15 cellular contexts compared by ENCODE assay signal in the genomic region with DNA sequence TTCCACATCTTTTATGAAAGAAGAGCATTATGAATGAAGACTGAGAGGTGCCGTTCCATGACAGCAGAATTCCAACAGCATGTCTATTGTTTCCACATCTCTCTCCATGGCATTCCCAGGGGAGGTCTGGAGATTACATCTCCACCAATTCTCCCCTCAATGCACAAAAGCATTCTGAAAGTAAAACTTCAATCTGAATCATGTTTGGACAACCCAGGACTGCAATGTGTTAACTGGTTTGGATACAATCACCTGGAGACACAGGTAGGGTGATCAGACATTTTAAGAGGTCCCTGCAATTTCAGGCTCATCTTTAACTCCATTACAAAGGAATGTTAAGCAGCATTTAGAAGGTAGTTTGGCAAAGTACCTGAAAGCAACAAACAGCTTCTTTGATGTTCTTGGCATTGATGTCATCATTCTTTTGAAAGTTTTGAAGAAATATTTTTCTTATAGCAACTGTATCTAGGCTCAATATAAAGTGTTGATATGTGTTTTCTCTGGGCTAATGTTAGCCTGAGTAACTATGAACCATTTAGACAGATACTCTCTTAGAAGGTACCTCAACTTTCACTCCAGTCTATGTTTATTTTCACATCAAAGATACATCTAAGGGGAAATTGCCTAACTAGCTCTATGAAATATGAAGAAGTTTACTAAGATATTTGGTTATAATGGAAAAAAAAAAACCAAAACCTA.
DNase-seq lines count a peak whose midpoint lies in the region; ATAC-seq lines count a peak whose summit lies in the region.
"Had no signal": no experiment of that assay in that cellular context is flagged by ENCODE, and none has a peak within 500 bp of the region (broad histone marks: within the 10 kb centered on the region; RNA-seq: fewer than 3 reads in every experiment).

No MANE protein-coding gene starts in this region.

- DNase-seq in activated T-cell treated with anti-CD3 and anti-CD28 coated beads, Interleukin-2, amount 50 U/mL, for 72 hours: no peak
- DNase-seq in activated T-cell treated with anti-CD3 and anti-CD28 coated beads for 4 hours: no peak
- peak in 1 of 34 experiments; percentile 36 for DNase-seq in T-cell
- DNase-seq in fibroblast of gingiva (ENCODE audit: low read depth): peak; percentile 18
- DNase-seq in NOMO-1 (lab: John Stamatoyannopoulos, UW; ENCODE audit: unreplicated experiment in 2 of 2): no peak
- DNase-seq in NCI-H446 treated with DMSO at 0.1 percent for 48 hours (lab: John Stamatoyannopoulos, UW): no peak
- DNase-seq: ACHN, caudate nucleus, DMS153, MG63, NCI-H2227 treated with DMSO at 0.1 percent for 48 hours, transverse colon had no signal

- peaks cover 43% of the 10 kb centered on the region for H3K4me1 Mint-ChIP-seq in activated T-cell treated with anti-CD3 and anti-CD28 coated beads, Interleukin-2, amount 50 U/mL, for 72 hours (ENCODE audit: low read depth)
- peaks cover 18 to 54% (median 45%) of the 10 kb centered on the region in 3 donors for H3K4me1 Mint-ChIP-seq in T-cell

- no peak overlapping the region for H3K9ac ChIP-seq in skeletal muscle satellite cell (ENCODE audit: low read depth, low read length)

- CTCF ChIA-PET in T-cell (lab: Charles Lee): interaction anchor here in 1 of 2 donors (0.6 to 1.6 kb wide), 2 partner anchors 14 to 237 kb away, joined by 6 to 10 read pairs; a partner anchor contains a TSS

- no peaks in the 10 kb centered on the region for H3K9me3 ChIP-seq in skeletal muscle satellite cell (replicated peaks; ENCODE audit: low read length)
- H3K9me3 ChIP-seq: MG63, transverse colon had no signal

- H3K27me3 Mint-ChIP-seq in activated T-cell treated with anti-CD3 and anti-CD28 coated beads, Interleukin-2, amount 50 U/mL, for 72 hours (ENCODE audit: low read depth): no peaks in the 10 kb centered on the region
- H3K27me3 Mint-ChIP-seq in T-cell: no peaks in the 10 kb centered on the region

- H3K4me1 ChIP-seq in skeletal muscle satellite cell (ENCODE audit: control insufficient read depth, insufficient read depth, low read length): peaks cover 23% of the 10 kb centered on the region

- H3K9me3 Mint-ChIP-seq in activated T-cell treated with anti-CD3 and anti-CD28 coated beads, Interleukin-2, amount 50 U/mL, for 72 hours: no peaks in the 10 kb centered on the region
- no peaks in the 10 kb centered on the region for H3K9me3 Mint-ChIP-seq in T-cell

- peak overlapping the region; percentile 13 for H3K4me2 ChIP-seq in skeletal muscle satellite cell (ENCODE audit: low read length)

- peaks cover 6% of the 10 kb centered on the region for H3K36me3 ChIP-seq in skeletal muscle satellite cell (ENCODE audit: insufficient read depth, low read length)
- H3K36me3 ChIP-seq: MG63, transverse colon had no signal

- H3K36me3 Mint-ChIP-seq in activated T-cell treated with anti-CD3 and anti-CD28 coated beads, Interleukin-2, amount 50 U/mL, for 72 hours (ENCODE audit: insufficient read depth in 2 of 2): peaks cover 1 to 12% of the 10 kb centered on the region in 2 donors
- peaks cover 22% of the 10 kb centered on the region for H3K36me3 Mint-ChIP-seq in T-cell

- POLR2A ChIA-PET in T-cell (lab: Charles Lee): interaction anchor here (0.5 to 1.2 kb wide), 17 partner anchors 14 to 1002 kb away, joined by 3 to 9 read pairs (median 5); a partner anchor contains a TSS

- peak overlapping the region in 1 of 2 donors; percentile 24 for H3K4me3 Mint-ChIP-seq in activated T-cell treated with anti-CD3 and anti-CD28 coated beads, Interleukin-2, amount 50 U/mL, for 72 hours
- H3K4me3 Mint-ChIP-seq in T-cell: peak overlapping the region in 2 of 3 donors; percentile 8 to 25

- H3K27me3 ChIP-seq in skeletal muscle satellite cell (ENCODE audit: control insufficient read depth, insufficient read depth, low read length): no peaks in the 10 kb centered on the region
- H3K27me3 ChIP-seq: MG63, transverse colon had no signal

- peak overlapping the region; percentile 66 for H3K27ac Mint-ChIP-seq in activated T-cell treated with anti-CD3 and anti-CD28 coated beads, Interleukin-2, amount 50 U/mL, for 72 hours
- H3K27ac Mint-ChIP-seq in T-cell: peak overlapping the region; percentile 67 to 74

- peak; percentile 19 to 80 for ATAC-seq in activated T-cell treated with anti-CD3 and anti-CD28 coated beads, Interleukin-2, amount 50 U/mL, for 72 hours (replicated peaks in 1 of 2)
- peak in 3 of 4 experiments; percentile 61 to 98 (median 81) for ATAC-seq in T-cell (replicated peaks in 1 of 4)
- ATAC-seq in HG02884 (IDR thresholded peaks at IDR 0.05; ENCODE audit: unreplicated experiment): no peak

- no peak overlapping the region for H3K4me3 ChIP-seq in skeletal muscle satellite cell (ENCODE audit: low read length)
- H3K4me3 ChIP-seq: MG63, skin epidermis, transverse colon had no signal
